Comparison of ENCODE assay signal across 1 cellular context in the genomic region with DNA sequence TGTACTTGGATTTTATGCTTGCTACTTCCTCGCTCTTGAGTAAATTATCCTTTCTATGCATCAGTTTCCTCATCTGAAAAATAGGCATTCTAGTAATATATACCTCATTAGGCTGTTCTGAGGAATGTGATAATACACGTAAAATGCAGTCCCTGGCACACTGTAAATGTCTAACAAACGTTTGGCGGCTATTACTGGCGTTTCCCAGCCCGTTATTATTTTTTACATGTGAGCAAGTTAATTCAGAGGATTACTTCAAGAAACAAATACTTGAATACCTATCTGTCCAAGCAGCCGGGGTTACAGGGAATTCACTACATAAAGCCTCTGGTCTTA.
TF ChIP-seq lines count a peak whose summit lies in the region.

No MANE protein-coding gene starts in this region.

TF ChIP-seq in liver, 16 proteins besides CTCF, POLR2A, EP300 and RAD21 (continued from another document):
- TF ChIP-seq EGR1 (IDR thresholded peaks at IDR 0.05; ENCODE audit: low read depth in 2 of 2): no peak
